ENCODE assay signal across 1 cellular context in the genomic region with DNA sequence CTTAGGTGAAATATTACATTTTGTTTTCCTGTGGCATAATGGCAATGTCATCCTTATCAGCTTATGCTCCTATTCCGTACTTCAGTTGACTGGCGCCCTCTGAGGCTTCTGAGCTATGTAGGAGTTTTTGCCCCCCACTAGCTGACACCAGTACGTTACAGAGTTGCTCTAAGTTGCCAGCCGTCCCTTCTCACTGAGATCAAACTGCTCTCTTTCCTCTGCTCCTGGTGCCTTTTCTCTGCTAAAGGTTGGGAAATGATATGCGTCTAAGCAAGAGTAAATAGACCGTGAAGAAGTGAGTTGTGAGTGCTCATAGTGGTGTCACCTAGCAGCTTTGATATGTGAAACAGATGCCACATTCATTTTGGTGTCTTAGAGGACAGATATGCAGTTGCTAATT.
TF ChIP-seq lines count a peak whose summit lies in the region.

No MANE protein-coding gene starts in this region.

TF ChIP-seq in GM23338, 12 proteins besides CTCF, POLR2A, EP300 and RAD21:
- TF ChIP-seq, protein P1, sequence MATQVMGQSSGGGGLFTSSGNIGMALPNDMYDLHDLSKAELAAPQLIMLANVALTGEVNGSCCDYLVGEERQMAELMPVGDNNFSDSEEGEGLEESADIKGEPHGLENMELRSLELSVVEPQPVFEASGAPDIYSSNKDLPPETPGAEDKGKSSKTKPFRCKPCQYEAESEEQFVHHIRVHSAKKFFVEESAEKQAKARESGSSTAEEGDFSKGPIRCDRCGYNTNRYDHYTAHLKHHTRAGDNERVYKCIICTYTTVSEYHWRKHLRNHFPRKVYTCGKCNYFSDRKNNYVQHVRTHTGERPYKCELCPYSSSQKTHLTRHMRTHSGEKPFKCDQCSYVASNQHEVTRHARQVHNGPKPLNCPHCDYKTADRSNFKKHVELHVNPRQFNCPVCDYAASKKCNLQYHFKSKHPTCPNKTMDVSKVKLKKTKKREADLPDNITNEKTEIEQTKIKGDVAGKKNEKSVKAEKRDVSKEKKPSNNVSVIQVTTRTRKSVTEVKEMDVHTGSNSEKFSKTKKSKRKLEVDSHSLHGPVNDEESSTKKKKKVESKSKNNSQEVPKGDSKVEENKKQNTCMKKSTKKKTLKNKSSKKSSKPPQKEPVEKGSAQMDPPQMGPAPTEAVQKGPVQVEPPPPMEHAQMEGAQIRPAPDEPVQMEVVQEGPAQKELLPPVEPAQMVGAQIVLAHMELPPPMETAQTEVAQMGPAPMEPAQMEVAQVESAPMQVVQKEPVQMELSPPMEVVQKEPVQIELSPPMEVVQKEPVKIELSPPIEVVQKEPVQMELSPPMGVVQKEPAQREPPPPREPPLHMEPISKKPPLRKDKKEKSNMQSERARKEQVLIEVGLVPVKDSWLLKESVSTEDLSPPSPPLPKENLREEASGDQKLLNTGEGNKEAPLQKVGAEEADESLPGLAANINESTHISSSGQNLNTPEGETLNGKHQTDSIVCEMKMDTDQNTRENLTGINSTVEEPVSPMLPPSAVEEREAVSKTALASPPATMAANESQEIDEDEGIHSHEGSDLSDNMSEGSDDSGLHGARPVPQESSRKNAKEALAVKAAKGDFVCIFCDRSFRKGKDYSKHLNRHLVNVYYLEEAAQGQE (IDR thresholded peaks at IDR 0.05; ENCODE audit: unreplicated experiment): no peak
- TF ChIP-seq NANOG (IDR thresholded peaks at IDR 0.05; ENCODE audit: borderline replicate concordance): no peak
- TF ChIP-seq CREB1 (CRISPR knock-in tag; IDR thresholded peaks at IDR 0.05; ENCODE audit: low read depth): no peak
- TF ChIP-seq ZNF331 (CRISPR knock-in tag; IDR thresholded peaks at IDR 0.05; ENCODE audit: low read depth): no peak
- no peak for TF ChIP-seq EZH2phosphoT487 (IDR thresholded peaks at IDR 0.05; ENCODE audit: unreplicated experiment)
- TF ChIP-seq JUNB (IDR thresholded peaks at IDR 0.05; ENCODE audit: unreplicated experiment): no peak
- TF ChIP-seq EZH2 (IDR thresholded peaks at IDR 0.05; ENCODE audit: low read depth, unreplicated experiment): no peak
- TF ChIP-seq, protein P2, sequence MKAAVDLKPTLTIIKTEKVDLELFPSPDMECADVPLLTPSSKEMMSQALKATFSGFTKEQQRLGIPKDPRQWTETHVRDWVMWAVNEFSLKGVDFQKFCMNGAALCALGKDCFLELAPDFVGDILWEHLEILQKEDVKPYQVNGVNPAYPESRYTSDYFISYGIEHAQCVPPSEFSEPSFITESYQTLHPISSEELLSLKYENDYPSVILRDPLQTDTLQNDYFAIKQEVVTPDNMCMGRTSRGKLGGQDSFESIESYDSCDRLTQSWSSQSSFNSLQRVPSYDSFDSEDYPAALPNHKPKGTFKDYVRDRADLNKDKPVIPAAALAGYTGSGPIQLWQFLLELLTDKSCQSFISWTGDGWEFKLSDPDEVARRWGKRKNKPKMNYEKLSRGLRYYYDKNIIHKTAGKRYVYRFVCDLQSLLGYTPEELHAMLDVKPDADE (IDR thresholded peaks at IDR 0.05): no peak
- no peak for TF ChIP-seq ZNF114 (CRISPR knock-in tag; IDR thresholded peaks at IDR 0.05)
- TF ChIP-seq STAT1 (IDR thresholded peaks at IDR 0.05; ENCODE audit: unreplicated experiment): no peak
- TF ChIP-seq POLR2AphosphoS5 (IDR thresholded peaks at IDR 0.05; ENCODE audit: low read depth): no peak
- TF ChIP-seq, protein P3, sequence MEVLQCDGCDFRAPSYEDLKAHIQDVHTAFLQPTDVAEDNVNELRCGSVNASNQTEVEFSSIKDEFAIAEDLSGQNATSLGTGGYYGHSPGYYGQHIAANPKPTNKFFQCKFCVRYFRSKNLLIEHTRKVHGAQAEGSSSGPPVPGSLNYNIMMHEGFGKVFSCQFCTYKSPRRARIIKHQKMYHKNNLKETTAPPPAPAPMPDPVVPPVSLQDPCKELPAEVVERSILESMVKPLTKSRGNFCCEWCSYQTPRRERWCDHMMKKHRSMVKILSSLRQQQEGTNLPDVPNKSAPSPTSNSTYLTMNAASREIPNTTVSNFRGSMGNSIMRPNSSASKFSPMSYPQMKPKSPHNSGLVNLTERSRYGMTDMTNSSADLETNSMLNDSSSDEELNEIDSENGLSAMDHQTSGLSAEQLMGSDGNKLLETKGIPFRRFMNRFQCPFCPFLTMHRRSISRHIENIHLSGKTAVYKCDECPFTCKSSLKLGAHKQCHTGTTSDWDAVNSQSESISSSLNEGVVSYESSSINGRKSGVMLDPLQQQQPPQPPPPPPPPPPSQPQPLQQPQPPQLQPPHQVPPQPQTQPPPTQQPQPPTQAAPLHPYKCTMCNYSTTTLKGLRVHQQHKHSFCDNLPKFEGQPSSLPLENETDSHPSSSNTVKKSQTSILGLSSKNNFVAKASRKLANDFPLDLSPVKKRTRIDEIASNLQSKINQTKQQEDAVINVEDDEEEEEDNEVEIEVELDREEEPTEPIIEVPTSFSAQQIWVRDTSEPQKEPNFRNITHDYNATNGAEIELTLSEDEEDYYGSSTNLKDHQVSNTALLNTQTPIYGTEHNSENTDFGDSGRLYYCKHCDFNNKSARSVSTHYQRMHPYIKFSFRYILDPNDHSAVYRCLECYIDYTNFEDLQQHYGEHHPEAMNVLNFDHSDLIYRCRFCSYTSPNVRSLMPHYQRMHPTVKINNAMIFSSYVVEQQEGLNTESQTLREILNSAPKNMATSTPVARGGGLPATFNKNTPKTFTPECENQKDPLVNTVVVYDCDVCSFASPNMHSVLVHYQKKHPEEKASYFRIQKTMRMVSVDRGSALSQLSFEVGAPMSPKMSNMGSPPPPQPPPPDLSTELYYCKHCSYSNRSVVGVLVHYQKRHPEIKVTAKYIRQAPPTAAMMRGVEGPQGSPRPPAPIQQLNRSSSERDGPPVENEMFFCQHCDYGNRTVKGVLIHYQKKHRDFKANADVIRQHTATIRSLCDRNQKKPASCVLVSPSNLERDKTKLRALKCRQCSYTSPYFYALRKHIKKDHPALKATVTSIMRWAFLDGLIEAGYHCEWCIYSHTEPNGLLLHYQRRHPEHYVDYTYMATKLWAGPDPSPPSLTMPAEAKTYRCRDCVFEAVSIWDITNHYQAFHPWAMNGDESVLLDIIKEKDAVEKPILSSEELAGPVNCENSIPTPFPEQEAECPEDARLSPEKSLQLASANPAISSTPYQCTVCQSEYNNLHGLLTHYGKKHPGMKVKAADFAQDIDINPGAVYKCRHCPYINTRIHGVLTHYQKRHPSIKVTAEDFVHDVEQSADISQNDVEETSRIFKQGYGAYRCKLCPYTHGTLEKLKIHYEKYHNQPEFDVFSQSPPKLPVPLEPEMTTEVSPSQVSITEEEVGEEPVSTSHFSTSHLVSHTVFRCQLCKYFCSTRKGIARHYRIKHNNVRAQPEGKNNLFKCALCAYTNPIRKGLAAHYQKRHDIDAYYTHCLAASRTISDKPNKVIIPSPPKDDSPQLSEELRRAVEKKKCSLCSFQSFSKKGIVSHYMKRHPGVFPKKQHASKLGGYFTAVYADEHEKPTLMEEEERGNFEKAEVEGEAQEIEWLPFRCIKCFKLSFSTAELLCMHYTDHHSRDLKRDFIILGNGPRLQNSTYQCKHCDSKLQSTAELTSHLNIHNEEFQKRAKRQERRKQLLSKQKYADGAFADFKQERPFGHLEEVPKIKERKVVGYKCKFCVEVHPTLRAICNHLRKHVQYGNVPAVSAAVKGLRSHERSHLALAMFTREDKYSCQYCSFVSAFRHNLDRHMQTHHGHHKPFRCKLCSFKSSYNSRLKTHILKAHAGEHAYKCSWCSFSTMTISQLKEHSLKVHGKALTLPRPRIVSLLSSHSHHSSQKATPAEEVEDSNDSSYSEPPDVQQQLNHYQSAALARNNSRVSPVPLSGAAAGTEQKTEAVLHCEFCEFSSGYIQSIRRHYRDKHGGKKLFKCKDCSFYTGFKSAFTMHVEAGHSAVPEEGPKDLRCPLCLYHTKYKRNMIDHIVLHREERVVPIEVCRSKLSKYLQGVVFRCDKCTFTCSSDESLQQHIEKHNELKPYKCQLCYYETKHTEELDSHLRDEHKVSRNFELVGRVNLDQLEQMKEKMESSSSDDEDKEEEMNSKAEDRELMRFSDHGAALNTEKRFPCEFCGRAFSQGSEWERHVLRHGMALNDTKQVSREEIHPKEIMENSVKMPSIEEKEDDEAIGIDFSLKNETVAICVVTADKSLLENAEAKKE (CRISPR knock-in tag; IDR thresholded peaks at IDR 0.05): no peak
TF ChIP-seq in GM23338: peak in this region for 0.
